In genomic region chr18:22169011-22169888, GRCh38 we compare ENCODE assay signal across 8 cellular contexts. TPM values are rescaled to one million over a fixed set of nuclear protein-coding genes. Genes with fewer than 3 reads are reported as not detected.
DNase-seq lines count a peak whose midpoint lies in the region; ATAC-seq and TF ChIP-seq lines count a peak whose summit lies in the region.

GATA6 (plus strand) TSS chr18:22169589; CDS start chr18:22171145, 1,556 bp downstream.

- TF ChIP-seq CTCF in HFFc6 (IDR thresholded peaks at IDR 0.05) (peak; percentile 61), foreskin fibroblast (IDR thresholded peaks at IDR 0.05; ENCODE audit: low read depth, low read length) (peak; percentile 49), neural crest cell (conservative IDR thresholded peaks at IDR 0.05) (peak; percentile 54)

- peaks cover 57% of the 10 kb centered on the region for H3K27me3 Mint-ChIP-seq in HFFc6 (ENCODE audit: insufficient read depth)
- H3K27me3 Mint-ChIP-seq in neural crest cell (ENCODE audit: low read depth), result peaks cover 87% of the 10 kb centered on the region

- H3K27ac Mint-ChIP-seq in HFFc6 (peak within 1 kb of the TSS; percentile 76), neural crest cell (ENCODE audit: unreplicated experiment) (no peak within 1 kb of the TSS)

- DNase-seq in DMS 273 (lab: John Stamatoyannopoulos, UW; ENCODE audit: unreplicated experiment) (peak; percentile 90), HFFc6 (peak; percentile 63), NCI-H524 treated with DMSO at 0.1 percent for 48 hours (lab: John Stamatoyannopoulos, UW) (peak; percentile 85), foreskin fibroblast (peak; percentile 53 to 82), neural crest cell (ENCODE audit: low read depth, low spot score) (peak; percentile 60), NCI-H446 (lab: John Stamatoyannopoulos, UW) (no peak)
- DNase-seq in activated T-cell treated with anti-CD3 and anti-CD28 coated beads, Interleukin-2, amount 50 U/mL, for 48 hours, result peak; percentile 55 to 62

- no peaks in the 10 kb centered on the region for H3K36me3 Mint-ChIP-seq in HFFc6 (ENCODE audit: low read depth)
- peaks cover 3% of the 10 kb centered on the region for H3K36me3 Mint-ChIP-seq in neural crest cell (ENCODE audit: low read depth)

- H3K9me3 Mint-ChIP-seq in HFFc6 (no peaks in the 10 kb centered on the region), neural crest cell (no peaks in the 10 kb centered on the region)

- no peak for ATAC-seq in HG03565 (IDR thresholded peaks at IDR 0.05; ENCODE audit: unreplicated experiment)

- H3K4me1 Mint-ChIP-seq in HFFc6 (ENCODE audit: low read depth) (peaks cover 10% of the 10 kb centered on the region; the same call in 1 of the 2 replicates), neural crest cell (peaks cover 29% of the 10 kb centered on the region)

- H3K4me3 Mint-ChIP-seq in HFFc6 (peak within 1 kb of the TSS; percentile 94), neural crest cell (peak within 1 kb of the TSS; percentile 93)

- peak within 1 kb of the TSS; percentile 66 to 81 for H3K4me3 ChIP-seq in foreskin fibroblast (ENCODE audit: low read depth in 1 of 2, low read length in 2 of 2)

RNA-seq across cellular contexts. Expression of gene GATA6, which starts in this region (rescaled TPM):
- 1 to 10 TPM in 4 of 6 experiments, under 1 TPM in 2; 0.28 to 1.8 (median 1.5) TPM for total RNA-seq in HFFc6 (2021; fragmentation: NEBNext Ultra II Directional; extraction: Animal tissue kit (Norgen Biotek cat#: 25700))
- total RNA-seq in neural crest cell, result not detected in 2 replicates

Comparison
In these comparisons a context has a peak if more than half of its experiments do, and no peak if none do; other contexts are left out.
1. Peak in DNase-seq in neural crest cell; RNA of the gene not detected or under 1 TPM.
2. DNase-seq: peak in DMS 273 (single experiment), HFFc6 (single experiment), NCI-H524 treated with DMSO at 0.1 percent for 48 hours (single experiment), activated T-cell treated with anti-CD3 and anti-CD28 coated beads, Interleukin-2, amount 50 U/mL, for 48 hours (2 of 2) and foreskin fibroblast (2 of 2); none in NCI-H446 (0 of 2).
3. Peak in every context shown above with its lines, with median percentiles within 50 percentile points of each other: CTCF ChIP-seq.